In genomic region chr10:72812798-72813430, GRCh38 we compare ENCODE assay signal across 14 cellular contexts.
A peak's percentile ranks its signal among the peaks of the same experiment; 100 is the strongest.
DNase-seq lines count a peak whose midpoint lies in the region; ATAC-seq, FAIRE-seq and TF ChIP-seq lines count a peak whose summit lies in the region.
"Had no signal": no experiment of that assay in that cellular context is flagged by ENCODE, and none has a peak within 500 bp of the region (broad histone marks: within the 10 kb centered on the region; RNA-seq: fewer than 3 reads in every experiment).

No MANE protein-coding gene starts in this region.

- CTCF ChIA-PET in endothelial cell of umbilical vein (lab: Charles Lee): interaction anchor here (0.7 to 1.8 kb wide), 3 partner anchors 10 to 31 kb away, joined by 3 to 17 read pairs (median 6); no protein-coding TSS in a partner anchor

- dilution Hi-C loops in endothelial cell of umbilical vein (cut with MboI; ENCODE audit: extremely low pct_ligation_motif_present, low sequenced_read_pairs): no loop called here

- no peak overlapping the region for H3K9ac ChIP-seq in endothelial cell of umbilical vein (replicated peaks; ENCODE audit: extremely low read depth, insufficient read depth, low read length)

- H3K36me3 ChIP-seq in endothelial cell of umbilical vein (ENCODE audit: control insufficient read depth in 2 of 2, extremely low read depth in 1 of 2, insufficient read depth in 2 of 2, low read length in 2 of 2) (no peaks in the 10 kb centered on the region), tibial artery (no peaks in the 10 kb centered on the region)

- TF ChIP-seq POLR2A in endothelial cell of umbilical vein (IDR thresholded peaks at IDR 0.05; ENCODE audit: low read depth, low read length): no peak

- H3K27me3 ChIP-seq in endothelial cell of umbilical vein (ENCODE audit: control insufficient read depth in 2 of 2, insufficient read depth in 2 of 2, low read length in 2 of 2) (no peaks in the 10 kb centered on the region), tibial artery (no peaks in the 10 kb centered on the region)

- peak; percentile 40 for FAIRE-seq in endothelial cell of umbilical vein (lab: Jason Lieb, UNC)
- FAIRE-seq: H1 had no signal

- ATAC-seq in GM19023 (IDR thresholded peaks at IDR 0.05; ENCODE audit: unreplicated experiment) (no peak), HG03521 (IDR thresholded peaks at IDR 0.05; ENCODE audit: unreplicated experiment) (no peak)

- no peaks in the 10 kb centered on the region for H3K9me1 ChIP-seq in endothelial cell of umbilical vein (replicated peaks; ENCODE audit: control insufficient read depth, extremely low read depth, insufficient read depth, low read length)

- H3K27ac ChIP-seq in endothelial cell of umbilical vein (ENCODE audit: insufficient read depth, low read depth, low read length) (no peak overlapping the region), tibial artery (no peak overlapping the region)

- intact Hi-C loops in endothelial cell of umbilical vein (cut with micrococcal nuclease) (no loop called here), tibial artery (cut with DNase I; ENCODE audit: low total_unique reads) (no loop called here)

- H3K9me3 ChIP-seq in endothelial cell of umbilical vein (replicated peaks; ENCODE audit: control insufficient read depth, insufficient read depth, low read length) (no peaks in the 10 kb centered on the region), tibial artery (no peaks in the 10 kb centered on the region)

- peaks cover 26% of the 10 kb centered on the region for H3K4me1 Mint-ChIP-seq in nephron
- H3K4me1 Mint-ChIP-seq: nephron progenitor cell had no signal

- no TSS peak for BruUV-seq in endothelial cell of umbilical vein (replicated peaks; lab: Mats Ljungman, UMichigan)

- no peak overlapping the region for H2AFZ ChIP-seq in endothelial cell of umbilical vein (ENCODE audit: low read depth, low read length)

- POLR2A ChIA-PET in endothelial cell of umbilical vein (lab: Charles Lee): interaction anchor here (0.7 kb wide), 2 partner anchors 243 to 384 kb away, joined by 5 read pairs; no protein-coding TSS in a partner anchor

- H3K4me1 ChIP-seq in endothelial cell of umbilical vein (ENCODE audit: control insufficient read depth, extremely low read depth, insufficient read depth, low read length) (peaks cover 3% of the 10 kb centered on the region), tibial artery (peaks cover 0 to 29% (median 14%) of the 10 kb centered on the region in 4 donors)

- H3K79me2 ChIP-seq in endothelial cell of umbilical vein (ENCODE audit: control insufficient read depth, insufficient read depth, low read length): no peaks in the 10 kb centered on the region

- peaks cover 4% of the 10 kb centered on the region for H4K20me1 ChIP-seq in endothelial cell of umbilical vein (replicated peaks; ENCODE audit: control insufficient read depth, extremely low read depth, insufficient read depth, low read length)

- peak overlapping the region; percentile 61 to 78 (median 72) for H3K27ac Mint-ChIP-seq in nephron
- H3K27ac Mint-ChIP-seq: CD8-positive, alpha-beta memory T cell; nephron progenitor cell had no signal

- DNase-seq in EL (peak; percentile 85), NCI-H69 (lab: John Stamatoyannopoulos, UW) (peak; percentile 26), endothelial cell of umbilical vein (ENCODE audit: low read depth, low spot score) (peak; percentile 57), tibial artery (no peak)
- no peak for DNase-seq in stimulated activated CD4-positive, alpha-beta T cell treated with anti-CD3 and anti-CD28 coated beads, Interleukin-4, amount 100 ng/mL, for 24 hours
- DNase-seq: activated T-cell treated with anti-CD3 and anti-CD28 coated beads for 4 hours; CD8-positive, alpha-beta memory T cell; islet precursor cell; nephron progenitor cell; RPMI8226 had no signal

- H3K4me2 ChIP-seq in endothelial cell of umbilical vein (ENCODE audit: insufficient read depth, low read length): no peak overlapping the region

- H3K9me3 Mint-ChIP-seq in nephron: no peaks in the 10 kb centered on the region
- H3K9me3 Mint-ChIP-seq: CD8-positive, alpha-beta memory T cell; nephron progenitor cell had no signal

- TF ChIP-seq CTCF in endothelial cell of umbilical vein (IDR thresholded peaks at IDR 0.05; ENCODE audit: extremely low read depth in 1 of 2, insufficient read depth in 1 of 2, low read depth in 1 of 2, low read length in 2 of 2) (no peak), nephron (IDR thresholded peaks at IDR 0.05; ENCODE audit: unreplicated experiment in 3 of 3) (no peak), tibial artery (IDR thresholded peaks at IDR 0.05) (no peak)

- H3K4me3 Mint-ChIP-seq in nephron: peak overlapping the region in 1 of 3 experiments; percentile 0
- H3K4me3 Mint-ChIP-seq: CD8-positive, alpha-beta memory T cell; nephron progenitor cell had no signal

- H3K27me3 Mint-ChIP-seq in nephron (ENCODE audit: low read depth): no peaks in the 10 kb centered on the region
- H3K27me3 Mint-ChIP-seq: CD8-positive, alpha-beta memory T cell had no signal

- H3K4me3 ChIP-seq in endothelial cell of umbilical vein (replicated peaks in 1 of 3; ENCODE audit: insufficient read depth in 1 of 3, low read depth in 1 of 3, low read length in 3 of 3): no peak overlapping the region
- H3K4me3 ChIP-seq in tibial artery: no peak overlapping the region

- peaks cover 4% of the 10 kb centered on the region for H3K36me3 Mint-ChIP-seq in nephron (ENCODE audit: low read depth)

TF ChIP-seq in endothelial cell of umbilical vein, 7 proteins besides CTCF, POLR2A, EP300 and RAD21:
- TF ChIP-seq GATA2 (IDR thresholded peaks at IDR 0.05; ENCODE audit: insufficient read depth, insufficient read length, low read depth, low read length) (no peak), MAX (IDR thresholded peaks at IDR 0.05; ENCODE audit: insufficient read depth, insufficient read length) (no peak), FOS (IDR thresholded peaks at IDR 0.05; ENCODE audit: borderline replicate concordance, insufficient read depth, low read length) (no peak), JUN (IDR thresholded peaks at IDR 0.05; ENCODE audit: borderline replicate concordance, insufficient read depth, insufficient read length, low read depth) (no peak), MYC (IDR thresholded peaks at IDR 0.05; ENCODE audit: low read depth, low read length) (no peak), POLR2AphosphoS5 (IDR thresholded peaks at IDR 0.05; ENCODE audit: insufficient read depth, low read depth, low read length) (no peak), EZH2 (IDR thresholded peaks at IDR 0.05; ENCODE audit: borderline replicate concordance, low read depth, low read length, severe bottlenecking) (no peak)

Comparison
In these comparisons a context has a peak if more than half of its experiments do, and no peak if none do; other contexts are left out.
1. DNase-seq: peak in EL (single experiment), NCI-H69 (single experiment) and endothelial cell of umbilical vein (single experiment); none in stimulated activated CD4-positive, alpha-beta T cell treated with anti-CD3 and anti-CD28 coated beads, Interleukin-4, amount 100 ng/mL, for 24 hours (single experiment) and tibial artery (0 of 2).